In the genomic region with DNA sequence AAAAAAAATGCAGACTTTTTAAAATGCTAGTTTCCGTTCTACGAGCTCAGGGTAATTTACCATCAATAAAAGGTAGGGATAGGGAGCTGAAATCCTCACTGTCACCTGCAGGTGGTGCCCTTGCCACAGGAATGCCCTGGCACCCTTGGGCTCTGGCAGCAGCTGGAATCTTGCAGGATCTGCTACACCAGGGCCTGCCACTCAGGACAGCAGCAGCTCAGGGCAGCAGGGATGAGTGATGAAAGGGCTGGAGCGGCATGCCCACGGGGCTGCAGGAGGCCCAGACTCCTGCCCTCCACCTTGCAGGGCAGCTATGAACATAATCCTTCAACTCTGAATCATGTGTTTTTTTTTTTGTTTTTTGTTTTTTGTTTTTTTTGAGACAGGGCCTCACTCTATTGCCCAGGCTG, we compare ENCODE assay signal across 1 cellular context.
TF ChIP-seq lines count a peak whose summit lies in the region.

No MANE protein-coding gene starts in this region.

TF ChIP-seq in HepG2, 621 proteins besides CTCF, POLR2A, EP300 and RAD21 (continued from another document and continues in another):
- TF ChIP-seq, protein P1, sequence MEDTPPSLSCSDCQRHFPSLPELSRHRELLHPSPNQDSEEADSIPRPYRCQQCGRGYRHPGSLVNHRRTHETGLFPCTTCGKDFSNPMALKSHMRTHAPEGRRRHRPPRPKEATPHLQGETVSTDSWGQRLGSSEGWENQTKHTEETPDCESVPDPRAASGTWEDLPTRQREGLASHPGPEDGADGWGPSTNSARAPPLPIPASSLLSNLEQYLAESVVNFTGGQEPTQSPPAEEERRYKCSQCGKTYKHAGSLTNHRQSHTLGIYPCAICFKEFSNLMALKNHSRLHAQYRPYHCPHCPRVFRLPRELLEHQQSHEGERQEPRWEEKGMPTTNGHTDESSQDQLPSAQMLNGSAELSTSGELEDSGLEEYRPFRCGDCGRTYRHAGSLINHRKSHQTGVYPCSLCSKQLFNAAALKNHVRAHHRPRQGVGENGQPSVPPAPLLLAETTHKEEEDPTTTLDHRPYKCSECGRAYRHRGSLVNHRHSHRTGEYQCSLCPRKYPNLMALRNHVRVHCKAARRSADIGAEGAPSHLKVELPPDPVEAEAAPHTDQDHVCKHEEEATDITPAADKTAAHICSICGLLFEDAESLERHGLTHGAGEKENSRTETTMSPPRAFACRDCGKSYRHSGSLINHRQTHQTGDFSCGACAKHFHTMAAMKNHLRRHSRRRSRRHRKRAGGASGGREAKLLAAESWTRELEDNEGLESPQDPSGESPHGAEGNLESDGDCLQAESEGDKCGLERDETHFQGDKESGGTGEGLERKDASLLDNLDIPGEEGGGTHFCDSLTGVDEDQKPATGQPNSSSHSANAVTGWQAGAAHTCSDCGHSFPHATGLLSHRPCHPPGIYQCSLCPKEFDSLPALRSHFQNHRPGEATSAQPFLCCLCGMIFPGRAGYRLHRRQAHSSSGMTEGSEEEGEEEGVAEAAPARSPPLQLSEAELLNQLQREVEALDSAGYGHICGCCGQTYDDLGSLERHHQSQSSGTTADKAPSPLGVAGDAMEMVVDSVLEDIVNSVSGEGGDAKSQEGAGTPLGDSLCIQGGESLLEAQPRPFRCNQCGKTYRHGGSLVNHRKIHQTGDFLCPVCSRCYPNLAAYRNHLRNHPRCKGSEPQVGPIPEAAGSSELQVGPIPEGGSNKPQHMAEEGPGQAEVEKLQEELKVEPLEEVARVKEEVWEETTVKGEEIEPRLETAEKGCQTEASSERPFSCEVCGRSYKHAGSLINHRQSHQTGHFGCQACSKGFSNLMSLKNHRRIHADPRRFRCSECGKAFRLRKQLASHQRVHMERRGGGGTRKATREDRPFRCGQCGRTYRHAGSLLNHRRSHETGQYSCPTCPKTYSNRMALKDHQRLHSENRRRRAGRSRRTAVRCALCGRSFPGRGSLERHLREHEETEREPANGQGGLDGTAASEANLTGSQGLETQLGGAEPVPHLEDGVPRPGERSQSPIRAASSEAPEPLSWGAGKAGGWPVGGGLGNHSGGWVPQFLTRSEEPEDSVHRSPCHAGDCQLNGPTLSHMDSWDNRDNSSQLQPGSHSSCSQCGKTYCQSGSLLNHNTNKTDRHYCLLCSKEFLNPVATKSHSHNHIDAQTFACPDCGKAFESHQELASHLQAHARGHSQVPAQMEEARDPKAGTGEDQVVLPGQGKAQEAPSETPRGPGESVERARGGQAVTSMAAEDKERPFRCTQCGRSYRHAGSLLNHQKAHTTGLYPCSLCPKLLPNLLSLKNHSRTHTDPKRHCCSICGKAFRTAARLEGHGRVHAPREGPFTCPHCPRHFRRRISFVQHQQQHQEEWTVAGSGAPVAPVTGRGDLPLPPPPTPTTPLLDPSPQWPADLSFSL (CRISPR knock-in tag; IDR thresholded peaks at IDR 0.05) = no peak
- TF ChIP-seq ZNF556 (CRISPR knock-in tag; IDR thresholded peaks at IDR 0.05; ENCODE audit: borderline replicate concordance) (no peak), ZNF331 (CRISPR knock-in tag; IDR thresholded peaks at IDR 0.05) (peak; percentile 42; the same call in 1 of the 2 replicates), HMG20B (CRISPR knock-in tag; conservative IDR thresholded peaks at IDR 0.05) (no peak), ZNF343 (CRISPR knock-in tag; IDR thresholded peaks at IDR 0.05) (no peak), SMARCC2 (IDR thresholded peaks at IDR 0.05) (no peak), SAFB2 (CRISPR knock-in tag; IDR thresholded peaks at IDR 0.05; ENCODE audit: borderline replicate concordance, low read depth) (no peak), KAT7 (CRISPR knock-in tag; IDR thresholded peaks at IDR 0.05; ENCODE audit: borderline replicate concordance) (no peak), ZNF180 (CRISPR knock-in tag; IDR thresholded peaks at IDR 0.05; ENCODE audit: borderline replicate concordance, low read depth) (no peak), TBL1XR1 (IDR thresholded peaks at IDR 0.05; ENCODE audit: borderline replicate concordance, low read length, partially characterized antibody) (peak; percentile 45), ZKSCAN1 (IDR thresholded peaks at IDR 0.05; ENCODE audit: low read length) (no peak), ZNF746 (CRISPR knock-in tag; IDR thresholded peaks at IDR 0.05) (no peak), ZNF225 (CRISPR knock-in tag; IDR thresholded peaks at IDR 0.05) (0 out of 2 replicates have a peak, but pooled peaks have one; percentile 54), NAIF1 (CRISPR knock-in tag; IDR thresholded peaks at IDR 0.05; ENCODE audit: borderline replicate concordance) (no peak), GATAD2A (CRISPR knock-in tag; IDR thresholded peaks at IDR 0.05) (peak; percentile 43), SMAD1 (CRISPR knock-in tag; IDR thresholded peaks at IDR 0.05; ENCODE audit: borderline replicate concordance, low read depth) (no peak), HNF4A (CRISPR knock-in tag; IDR thresholded peaks at IDR 0.05) (0 out of 2 replicates have a peak, but pooled peaks have one; percentile 6), ZBTB42 (CRISPR knock-in tag; IDR thresholded peaks at IDR 0.05) (no peak), CBX5 (CRISPR knock-in tag; IDR thresholded peaks at IDR 0.05; ENCODE audit: borderline replicate concordance) (0 out of 2 replicates have a peak, but pooled peaks have one; percentile 55), ZNF678 (CRISPR knock-in tag; IDR thresholded peaks at IDR 0.05) (no peak), ZNF570 (CRISPR knock-in tag; IDR thresholded peaks at IDR 0.05; ENCODE audit: borderline replicate concordance) (no peak), KDM5A (IDR thresholded peaks at IDR 0.05; ENCODE audit: borderline replicate concordance, low read length) (no peak), ZNF792 (CRISPR knock-in tag; IDR thresholded peaks at IDR 0.05) (no peak), ZNF780A (CRISPR knock-in tag; IDR thresholded peaks at IDR 0.05) (no peak), ZNF598 (CRISPR knock-in tag; IDR thresholded peaks at IDR 0.05; ENCODE audit: borderline replicate concordance) (no peak), FIP1L1 (IDR thresholded peaks at IDR 0.05; ENCODE audit: borderline replicate concordance, insufficient read depth, low read depth, low read length) (no peak), NFATC3 (CRISPR knock-in tag; IDR thresholded peaks at IDR 0.05) (no peak), HDAC6 (IDR thresholded peaks at IDR 0.05; ENCODE audit: low read depth, low read length) (no peak), MED1 (CRISPR knock-in tag; IDR thresholded peaks at IDR 0.05) (no peak), SP5 (CRISPR knock-in tag; IDR thresholded peaks at IDR 0.05; ENCODE audit: borderline replicate concordance, low read depth) (0 out of 2 replicates have a peak, but pooled peaks have one; percentile 24), POLR2AphosphoS2 (IDR thresholded peaks at IDR 0.05; ENCODE audit: low read depth, low read length) (no peak), KDM1A (CRISPR knock-in tag; IDR thresholded peaks at IDR 0.05) (no peak), HOXA5 (CRISPR knock-in tag; IDR thresholded peaks at IDR 0.05) (no peak), SAP130 (CRISPR knock-in tag; IDR thresholded peaks at IDR 0.05; ENCODE audit: low read depth) (peak; percentile 50), ZNF230 (CRISPR knock-in tag; IDR thresholded peaks at IDR 0.05) (no peak), ZSCAN9 (CRISPR knock-in tag; IDR thresholded peaks at IDR 0.05; ENCODE audit: borderline replicate concordance) (0 out of 2 replicates have a peak, but pooled peaks have one; percentile 25), ZNF737 (CRISPR knock-in tag; IDR thresholded peaks at IDR 0.05; ENCODE audit: borderline replicate concordance) (no peak), ZNF709 (CRISPR knock-in tag; IDR thresholded peaks at IDR 0.05) (no peak), ZNF367 (CRISPR knock-in tag; IDR thresholded peaks at IDR 0.05; ENCODE audit: borderline replicate concordance) (no peak), SRY (CRISPR knock-in tag; IDR thresholded peaks at IDR 0.05) (no peak), ZNF577 (CRISPR knock-in tag; IDR thresholded peaks at IDR 0.05; ENCODE audit: borderline replicate concordance, low read depth) (no peak), MTF1 (CRISPR knock-in tag; IDR thresholded peaks at IDR 0.05) (no peak), ZNF530 (CRISPR knock-in tag; IDR thresholded peaks at IDR 0.05; ENCODE audit: low read depth) (no peak), ZBTB8A (CRISPR knock-in tag; IDR thresholded peaks at IDR 0.05; ENCODE audit: borderline replicate concordance, low read depth) (no peak), NFRKB (IDR thresholded peaks at IDR 0.05) (no peak), ZNF816 (CRISPR knock-in tag; IDR thresholded peaks at IDR 0.05; ENCODE audit: borderline replicate concordance) (no peak), ZNF660 (CRISPR knock-in tag; IDR thresholded peaks at IDR 0.05; ENCODE audit: borderline replicate concordance, low read depth) (no peak), ZNF674 (CRISPR knock-in tag; IDR thresholded peaks at IDR 0.05; ENCODE audit: low read depth) (no peak)
- TF ChIP-seq, protein P2, sequence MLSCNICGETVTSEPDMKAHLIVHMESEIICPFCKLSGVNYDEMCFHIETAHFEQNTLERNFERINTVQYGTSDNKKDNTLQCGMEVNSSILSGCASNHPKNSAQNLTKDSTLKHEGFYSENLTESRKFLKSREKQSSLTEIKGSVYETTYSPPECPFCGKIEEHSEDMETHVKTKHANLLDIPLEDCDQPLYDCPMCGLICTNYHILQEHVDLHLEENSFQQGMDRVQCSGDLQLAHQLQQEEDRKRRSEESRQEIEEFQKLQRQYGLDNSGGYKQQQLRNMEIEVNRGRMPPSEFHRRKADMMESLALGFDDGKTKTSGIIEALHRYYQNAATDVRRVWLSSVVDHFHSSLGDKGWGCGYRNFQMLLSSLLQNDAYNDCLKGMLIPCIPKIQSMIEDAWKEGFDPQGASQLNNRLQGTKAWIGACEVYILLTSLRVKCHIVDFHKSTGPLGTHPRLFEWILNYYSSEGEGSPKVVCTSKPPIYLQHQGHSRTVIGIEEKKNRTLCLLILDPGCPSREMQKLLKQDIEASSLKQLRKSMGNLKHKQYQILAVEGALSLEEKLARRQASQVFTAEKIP (CRISPR knock-in tag; IDR thresholded peaks at IDR 0.05; ENCODE audit: borderline replicate concordance) = no peak
- TF ChIP-seq, protein P3, sequence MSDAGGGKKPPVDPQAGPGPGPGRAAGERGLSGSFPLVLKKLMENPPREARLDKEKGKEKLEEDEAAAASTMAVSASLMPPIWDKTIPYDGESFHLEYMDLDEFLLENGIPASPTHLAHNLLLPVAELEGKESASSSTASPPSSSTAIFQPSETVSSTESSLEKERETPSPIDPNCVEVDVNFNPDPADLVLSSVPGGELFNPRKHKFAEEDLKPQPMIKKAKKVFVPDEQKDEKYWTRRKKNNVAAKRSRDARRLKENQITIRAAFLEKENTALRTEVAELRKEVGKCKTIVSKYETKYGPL (CRISPR knock-in tag; IDR thresholded peaks at IDR 0.05) = no peak
- TF ChIP-seq, protein P4, sequence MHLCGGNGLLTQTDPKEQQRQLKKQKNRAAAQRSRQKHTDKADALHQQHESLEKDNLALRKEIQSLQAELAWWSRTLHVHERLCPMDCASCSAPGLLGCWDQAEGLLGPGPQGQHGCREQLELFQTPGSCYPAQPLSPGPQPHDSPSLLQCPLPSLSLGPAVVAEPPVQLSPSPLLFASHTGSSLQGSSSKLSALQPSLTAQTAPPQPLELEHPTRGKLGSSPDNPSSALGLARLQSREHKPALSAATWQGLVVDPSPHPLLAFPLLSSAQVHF (CRISPR knock-in tag; IDR thresholded peaks at IDR 0.05) = no peak
- TF ChIP-seq, protein P5, sequence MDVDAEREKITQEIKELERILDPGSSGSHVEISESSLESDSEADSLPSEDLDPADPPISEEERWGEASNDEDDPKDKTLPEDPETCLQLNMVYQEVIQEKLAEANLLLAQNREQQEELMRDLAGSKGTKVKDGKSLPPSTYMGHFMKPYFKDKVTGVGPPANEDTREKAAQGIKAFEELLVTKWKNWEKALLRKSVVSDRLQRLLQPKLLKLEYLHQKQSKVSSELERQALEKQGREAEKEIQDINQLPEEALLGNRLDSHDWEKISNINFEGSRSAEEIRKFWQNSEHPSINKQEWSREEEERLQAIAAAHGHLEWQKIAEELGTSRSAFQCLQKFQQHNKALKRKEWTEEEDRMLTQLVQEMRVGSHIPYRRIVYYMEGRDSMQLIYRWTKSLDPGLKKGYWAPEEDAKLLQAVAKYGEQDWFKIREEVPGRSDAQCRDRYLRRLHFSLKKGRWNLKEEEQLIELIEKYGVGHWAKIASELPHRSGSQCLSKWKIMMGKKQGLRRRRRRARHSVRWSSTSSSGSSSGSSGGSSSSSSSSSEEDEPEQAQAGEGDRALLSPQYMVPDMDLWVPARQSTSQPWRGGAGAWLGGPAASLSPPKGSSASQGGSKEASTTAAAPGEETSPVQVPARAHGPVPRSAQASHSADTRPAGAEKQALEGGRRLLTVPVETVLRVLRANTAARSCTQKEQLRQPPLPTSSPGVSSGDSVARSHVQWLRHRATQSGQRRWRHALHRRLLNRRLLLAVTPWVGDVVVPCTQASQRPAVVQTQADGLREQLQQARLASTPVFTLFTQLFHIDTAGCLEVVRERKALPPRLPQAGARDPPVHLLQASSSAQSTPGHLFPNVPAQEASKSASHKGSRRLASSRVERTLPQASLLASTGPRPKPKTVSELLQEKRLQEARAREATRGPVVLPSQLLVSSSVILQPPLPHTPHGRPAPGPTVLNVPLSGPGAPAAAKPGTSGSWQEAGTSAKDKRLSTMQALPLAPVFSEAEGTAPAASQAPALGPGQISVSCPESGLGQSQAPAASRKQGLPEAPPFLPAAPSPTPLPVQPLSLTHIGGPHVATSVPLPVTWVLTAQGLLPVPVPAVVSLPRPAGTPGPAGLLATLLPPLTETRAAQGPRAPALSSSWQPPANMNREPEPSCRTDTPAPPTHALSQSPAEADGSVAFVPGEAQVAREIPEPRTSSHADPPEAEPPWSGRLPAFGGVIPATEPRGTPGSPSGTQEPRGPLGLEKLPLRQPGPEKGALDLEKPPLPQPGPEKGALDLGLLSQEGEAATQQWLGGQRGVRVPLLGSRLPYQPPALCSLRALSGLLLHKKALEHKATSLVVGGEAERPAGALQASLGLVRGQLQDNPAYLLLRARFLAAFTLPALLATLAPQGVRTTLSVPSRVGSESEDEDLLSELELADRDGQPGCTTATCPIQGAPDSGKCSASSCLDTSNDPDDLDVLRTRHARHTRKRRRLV (CRISPR knock-in tag; IDR thresholded peaks at IDR 0.05) = no peak
- TF ChIP-seq, protein P6, sequence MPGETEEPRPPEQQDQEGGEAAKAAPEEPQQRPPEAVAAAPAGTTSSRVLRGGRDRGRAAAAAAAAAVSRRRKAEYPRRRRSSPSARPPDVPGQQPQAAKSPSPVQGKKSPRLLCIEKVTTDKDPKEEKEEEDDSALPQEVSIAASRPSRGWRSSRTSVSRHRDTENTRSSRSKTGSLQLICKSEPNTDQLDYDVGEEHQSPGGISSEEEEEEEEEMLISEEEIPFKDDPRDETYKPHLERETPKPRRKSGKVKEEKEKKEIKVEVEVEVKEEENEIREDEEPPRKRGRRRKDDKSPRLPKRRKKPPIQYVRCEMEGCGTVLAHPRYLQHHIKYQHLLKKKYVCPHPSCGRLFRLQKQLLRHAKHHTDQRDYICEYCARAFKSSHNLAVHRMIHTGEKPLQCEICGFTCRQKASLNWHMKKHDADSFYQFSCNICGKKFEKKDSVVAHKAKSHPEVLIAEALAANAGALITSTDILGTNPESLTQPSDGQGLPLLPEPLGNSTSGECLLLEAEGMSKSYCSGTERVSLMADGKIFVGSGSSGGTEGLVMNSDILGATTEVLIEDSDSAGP (CRISPR knock-in tag; IDR thresholded peaks at IDR 0.05; ENCODE audit: borderline replicate concordance) = peak; percentile 32; the same call in 1 of the 2 replicates
- TF ChIP-seq, protein P7, sequence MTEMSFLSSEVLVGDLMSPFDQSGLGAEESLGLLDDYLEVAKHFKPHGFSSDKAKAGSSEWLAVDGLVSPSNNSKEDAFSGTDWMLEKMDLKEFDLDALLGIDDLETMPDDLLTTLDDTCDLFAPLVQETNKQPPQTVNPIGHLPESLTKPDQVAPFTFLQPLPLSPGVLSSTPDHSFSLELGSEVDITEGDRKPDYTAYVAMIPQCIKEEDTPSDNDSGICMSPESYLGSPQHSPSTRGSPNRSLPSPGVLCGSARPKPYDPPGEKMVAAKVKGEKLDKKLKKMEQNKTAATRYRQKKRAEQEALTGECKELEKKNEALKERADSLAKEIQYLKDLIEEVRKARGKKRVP (CRISPR knock-in tag; IDR thresholded peaks at IDR 0.05) = no peak
